Comparison of ENCODE assay signal across 26 cellular contexts in the genomic region with DNA sequence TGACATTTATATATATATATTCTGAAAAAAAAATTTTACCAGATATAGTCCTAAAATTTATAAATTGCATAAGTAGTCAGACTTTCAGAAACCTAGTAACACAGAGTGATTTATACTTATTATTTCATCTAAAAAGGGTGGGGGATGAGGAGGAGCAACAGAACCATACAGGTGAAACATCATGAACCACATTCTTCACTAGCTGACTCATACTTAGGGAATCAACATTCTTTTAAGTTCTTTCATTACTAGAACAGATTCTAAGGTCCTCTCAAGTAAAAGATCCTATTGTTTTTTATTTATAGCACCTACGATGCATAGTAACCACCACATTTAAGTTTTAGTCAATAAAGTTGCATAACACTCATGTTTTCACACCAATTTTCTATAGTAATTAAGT.
DNase-seq lines count a peak whose midpoint lies in the region; ATAC-seq and TF ChIP-seq lines count a peak whose summit lies in the region.
"Had no signal": no experiment of that assay in that cellular context is flagged by ENCODE, and none has a peak within 500 bp of the region (broad histone marks: within the 10 kb centered on the region; RNA-seq: fewer than 3 reads in every experiment).

No MANE protein-coding gene starts in this region.

- peak overlapping the region; percentile 33 for H3K27ac ChIP-seq in RWPE2 (ENCODE audit: poor library complexity, severe bottlenecking)
- H3K27ac ChIP-seq: GM23248, left lung, pancreas, sigmoid colon, stomach, tibial nerve had no signal

- peak; percentile 38 to 45 for ATAC-seq in activated CD4-positive, CD25-positive, alpha-beta regulatory T cell treated with anti-CD3 and anti-CD28 coated beads, Interleukin-2, amount 50 U/mL, for 24 hours
- ATAC-seq in RWPE2 (ENCODE audit: low read depth): peak; percentile 99
- ATAC-seq: activated T-cell treated with anti-CD3 and anti-CD28 coated beads, Interleukin-2, amount 50 U/mL, for 4 hours; K562; left lung; pancreas had no signal

- H3K4me1 Mint-ChIP-seq in type B pancreatic cell (ENCODE audit: unreplicated experiment) (peaks cover 5% of the 10 kb centered on the region), chondrocyte (ENCODE audit: low read depth) (no peaks in the 10 kb centered on the region)
- H3K4me1 Mint-ChIP-seq: activated naive CD4-positive, alpha-beta T cell treated with anti-CD3 and anti-CD28 coated beads, Interleukin-2, amount 10 ng/mL, durations not matched to agents 7 days and 5 days; central memory CD8-positive, alpha-beta T cell; nephron had no signal

- H3K4me3 ChIP-seq in RWPE2 (ENCODE audit: severe bottlenecking) (no peak overlapping the region), epithelial cell of proximal tubule (ENCODE audit: low read depth, low read length) (no peak overlapping the region)
- H3K4me3 ChIP-seq: GM23248, K562, left lung, pancreas, sigmoid colon, stomach, tibial nerve had no signal

- peaks cover 38% of the 10 kb centered on the region for H3K36me3 Mint-ChIP-seq in type B pancreatic cell
- peaks cover 17% of the 10 kb centered on the region for H3K36me3 Mint-ChIP-seq in chondrocyte (ENCODE audit: low read depth)

- TF ChIP-seq CTCF in RWPE2 (IDR thresholded peaks at IDR 0.05; ENCODE audit: poor library complexity, severe bottlenecking) (no peak), epithelial cell of proximal tubule (conservative IDR thresholded peaks at IDR 0.05; ENCODE audit: low read depth, low read length) (no peak), type B pancreatic cell (conservative IDR thresholded peaks at IDR 0.05) (no peak), chondrocyte (IDR thresholded peaks at IDR 0.05) (no peak)

- H3K9me3 ChIP-seq in RWPE2 (ENCODE audit: severe bottlenecking): no peaks in the 10 kb centered on the region
- H3K9me3 ChIP-seq: left lung, pancreas, sigmoid colon, stomach, tibial nerve had no signal

- H3K9me3 Mint-ChIP-seq in type B pancreatic cell (no peaks in the 10 kb centered on the region), chondrocyte (ENCODE audit: low read depth) (peaks cover 3% of the 10 kb centered on the region)
- H3K9me3 Mint-ChIP-seq: activated naive CD4-positive, alpha-beta T cell treated with anti-CD3 and anti-CD28 coated beads, Interleukin-2, amount 10 ng/mL, durations not matched to agents 7 days and 5 days; activated T-cell treated with anti-CD3 and anti-CD28 coated beads, Interleukin-2, amount 50 U/mL, for 4 hours; central memory CD8-positive, alpha-beta T cell; nephron had no signal

- H3K27ac Mint-ChIP-seq in type B pancreatic cell (peak overlapping the region; percentile 75), chondrocyte (ENCODE audit: unreplicated experiment) (no peak overlapping the region)
- H3K27ac Mint-ChIP-seq: activated naive CD4-positive, alpha-beta T cell treated with anti-CD3 and anti-CD28 coated beads, Interleukin-2, amount 10 ng/mL, durations not matched to agents 7 days and 5 days; nephron had no signal

- H3K4me3 Mint-ChIP-seq in type B pancreatic cell (peak overlapping the region; percentile 30), chondrocyte (ENCODE audit: unreplicated experiment) (no peak overlapping the region)
- H3K4me3 Mint-ChIP-seq: activated naive CD4-positive, alpha-beta T cell treated with anti-CD3 and anti-CD28 coated beads, Interleukin-2, amount 10 ng/mL, durations not matched to agents 7 days and 5 days; activated T-cell treated with anti-CD3 and anti-CD28 coated beads, Interleukin-2, amount 50 U/mL, for 4 hours; central memory CD8-positive, alpha-beta T cell; nephron had no signal

- peaks cover 44% of the 10 kb centered on the region for H3K36me3 ChIP-seq in RWPE2 (ENCODE audit: low read depth)

- H3K27me3 Mint-ChIP-seq in type B pancreatic cell (no peaks in the 10 kb centered on the region), chondrocyte (ENCODE audit: low read depth) (no peaks in the 10 kb centered on the region)
- H3K27me3 Mint-ChIP-seq: activated naive CD4-positive, alpha-beta T cell treated with anti-CD3 and anti-CD28 coated beads, Interleukin-2, amount 10 ng/mL, durations not matched to agents 7 days and 5 days; central memory CD8-positive, alpha-beta T cell had no signal

- DNase-seq in activated CD4-positive, CD25-positive, alpha-beta regulatory T cell (lab: John Stamatoyannopoulos, UW): no peak
- DNase-seq in RWPE2 (ENCODE audit: low spot score) (no peak), epithelial cell of proximal tubule (ENCODE audit: low read depth) (peak; percentile 22), type B pancreatic cell (ENCODE audit: extremely low spot score, unreplicated experiment) (no peak), GOT3 (lab: John Stamatoyannopoulos, UW) (no peak), medulla oblongata (ENCODE audit: extremely low spot score) (no peak), chondrocyte (ENCODE audit: low spot score) (no peak)
- DNase-seq: 8988T; activated CD4-positive, alpha-beta T cell treated with anti-CD3 and anti-CD28 coated beads for 1 hour; activated CD8-positive, alpha-beta memory T cell treated with anti-CD3 and anti-CD28 coated beads for 24 hours; activated naive CD4-positive, alpha-beta T cell treated with anti-CD3 and anti-CD28 coated beads, Interleukin-2, amount 10 ng/mL, durations not matched to agents 7 days and 5 days; activated T-cell treated with anti-CD3 and anti-CD28 coated beads, Interleukin-2, amount 50 U/mL, for 4 hours; amygdala; GM23248; left lung; NCI-H2171 treated with DMSO at 0.1 percent for 48 hours; NCI-H526; pancreas; sigmoid colon; stimulated activated CD4-positive, alpha-beta T cell treated with anti-CD3 and anti-CD28 coated beads, Interleukin-15, amount 100 ng/mL, for 24 hours; stomach had no signal

- H3K27me3 ChIP-seq in RWPE2 (ENCODE audit: insufficient read depth, poor library complexity, severe bottlenecking): no peaks in the 10 kb centered on the region
- H3K27me3 ChIP-seq: left lung, pancreas, sigmoid colon, stomach, tibial nerve had no signal

- peaks cover 6% of the 10 kb centered on the region for H3K4me1 ChIP-seq in RWPE2 (ENCODE audit: insufficient read depth, poor library complexity, severe bottlenecking)
- H3K4me1 ChIP-seq: left lung, pancreas, sigmoid colon, tibial nerve had no signal
